ENCODE assay signal across 24 cellular contexts in the genomic region with DNA sequence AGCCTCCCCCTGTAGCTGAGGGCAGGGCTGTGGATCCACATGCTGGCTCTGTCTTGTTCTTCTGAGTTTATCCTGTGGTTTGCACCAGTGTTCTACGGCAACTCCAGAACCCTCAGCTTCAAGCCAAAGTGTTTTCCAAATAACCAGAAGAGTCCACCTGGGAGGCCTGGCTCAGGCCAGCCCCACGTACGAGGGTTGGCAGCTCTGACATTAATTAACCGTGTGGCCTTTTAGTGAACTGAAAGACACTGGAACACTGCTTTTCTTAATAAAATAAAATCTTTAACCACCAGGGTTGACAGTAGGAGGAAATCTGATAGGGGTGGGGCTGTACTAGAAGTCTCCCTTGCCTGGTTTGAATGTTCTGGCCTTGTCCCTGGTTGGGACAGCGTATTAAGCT.
"Had no signal": no experiment of that assay in that cellular context is flagged by ENCODE, and none has a peak within 500 bp of the region (broad histone marks: within the 10 kb centered on the region; RNA-seq: fewer than 3 reads in every experiment).

No MANE protein-coding gene starts in this region.

- H3K4me3 ChIP-seq: colonic mucosa, esophagus squamous epithelium, lung, ovary, right lobe of liver, suprapubic skin, thyroid gland, vagina had no signal

- ATAC-seq: left lobe of liver; natural killer cell; right lobe of liver; stimulated activated naive CD8-positive, alpha-beta T cell treated with anti-CD3 and anti-CD28 coated beads, Interleukin-15, amount 100 ng/mL, for 72 hours had no signal

- H3K27ac ChIP-seq: colonic mucosa, esophagus squamous epithelium, ovary, right lobe of liver, suprapubic skin, thyroid gland, vagina had no signal

- H3K4me1 ChIP-seq: colonic mucosa, thyroid gland had no signal

- H3K9me3 ChIP-seq: colonic mucosa, esophagus squamous epithelium, ovary, right lobe of liver, suprapubic skin, thyroid gland, vagina had no signal

- H3K36me3 ChIP-seq: colonic mucosa, esophagus squamous epithelium, ovary, right lobe of liver, suprapubic skin, thyroid gland, vagina had no signal

- H3K27me3 ChIP-seq: colonic mucosa, esophagus squamous epithelium, ovary, right lobe of liver, suprapubic skin, thyroid gland, vagina had no signal

- FAIRE-seq: endometrium, frontal cortex, small intestine had no signal

- DNase-seq: colonic mucosa; effector memory CD4-positive, alpha-beta T cell; erythroblast; esophagus squamous epithelium; hypothalamus; immature natural killer cell; islet precursor cell; natural killer cell; occipital lobe; ovary; right lobe of liver; small intestine; stimulated activated CD4-positive, alpha-beta T cell treated with anti-CD3 and anti-CD28 coated beads, Interleukin-15, amount 100 ng/mL, for 24 hours; stimulated activated CD4-positive, alpha-beta T cell treated with anti-CD3 and anti-CD28 coated beads, Interleukin-2, amount 100 ng/mL, for 48 hours; stimulated activated naive CD4-positive, alpha-beta T cell; stimulated activated naive CD8-positive, alpha-beta T cell treated with anti-CD3 and anti-CD28 coated beads, Interleukin-15, amount 100 ng/mL, for 72 hours; thyroid gland; trophoblast cell had no signal
